ENCODE assay signal across 12 cellular contexts in genomic region chr17:17742688-17743390, GRCh38.
"Had no signal": no experiment of that assay in that cellular context is flagged by ENCODE, and none has a peak within 500 bp of the region (broad histone marks: within the 10 kb centered on the region; RNA-seq: fewer than 3 reads in every experiment).

No MANE protein-coding gene starts in this region.

- H3K4me3 ChIP-seq: left ventricle myocardium inferior, right atrium auricular region, smooth muscle cell, testis had no signal

- H3K9me3 ChIP-seq: left ventricle myocardium inferior, right atrium auricular region, testis had no signal

- ATAC-seq: activated T-helper 17 cell treated with anti-CD3 and anti-CD28 coated beads, Interleukin-2, amount 50 U/mL, for 72 hours had no signal

- H3K36me3 ChIP-seq: left ventricle myocardium inferior, right atrium auricular region had no signal

- DNase-seq: activated CD4-positive, alpha-beta T cell treated with anti-CD3 and anti-CD28 coated beads, Interleukin-2, amount 50 U/mL, for 1 hour; activated naive CD4-positive, alpha-beta T cell treated with anti-CD3 and anti-CD28 coated beads for 36 hours; activated T-cell treated with anti-CD3 and anti-CD28 coated beads for 4 hours; effector CD4-positive, alpha-beta T cell; left ventricle myocardium inferior; mesenchymal stem cell; stimulated activated naive CD4-positive, alpha-beta T cell treated with Interleukin-2 at 50 U/mL for 16 hours; T-helper 2 cell; testis had no signal

- H3K4me2 ChIP-seq: smooth muscle cell had no signal

- H3K27me3 ChIP-seq: right atrium auricular region, testis had no signal
